In genomic region chr5:151048526-151048925, GRCh38 we compare ENCODE assay signal across 13 cellular contexts. TPM values are rescaled to one million over a fixed set of nuclear protein-coding genes. Genes with fewer than 3 reads are reported as not detected.
DNase-seq lines count a peak whose midpoint lies in the region; ATAC-seq and TF ChIP-seq lines count a peak whose summit lies in the region.
"Had no signal": no experiment of that assay in that cellular context is flagged by ENCODE, and none has a peak within 500 bp of the region (broad histone marks: within the 10 kb centered on the region; RNA-seq: fewer than 3 reads in every experiment).

No MANE protein-coding gene starts in this region.

- H3K9me3 Mint-ChIP-seq in activated CD4-positive, alpha-beta T cell treated with anti-CD3 and anti-CD28 coated beads for 36 hours (ENCODE audit: low read depth), result no peaks in the 10 kb centered on the region
- H3K9me3 Mint-ChIP-seq in activated naive CD4-positive, alpha-beta T cell treated with anti-CD3 and anti-CD28 coated beads for 36 hours, result no peaks in the 10 kb centered on the region
- H3K9me3 Mint-ChIP-seq: activated T-helper 2 cell treated with anti-CD3 and anti-CD28 coated beads, Interferon-gamma antibody, Interleukin-2, Interleukin-4, amounts not matched to agents 10 μg/mL and 5 μg/mL and 100 μg/mL, durations not matched to agents 14 hours and 24 hours and 36 hours; immature natural killer cell had no signal

- peaks cover 5% of the 10 kb centered on the region for H3K4me1 Mint-ChIP-seq in activated CD4-positive, alpha-beta T cell treated with anti-CD3 and anti-CD28 coated beads for 36 hours
- no peaks in the 10 kb centered on the region for H3K4me1 Mint-ChIP-seq in activated naive CD4-positive, alpha-beta T cell treated with anti-CD3 and anti-CD28 coated beads for 36 hours (ENCODE audit: low read depth)

- no peak overlapping the region for H3K4me3 Mint-ChIP-seq in activated CD4-positive, alpha-beta T cell treated with anti-CD3 and anti-CD28 coated beads for 36 hours
- H3K4me3 Mint-ChIP-seq in activated naive CD4-positive, alpha-beta T cell treated with anti-CD3 and anti-CD28 coated beads for 36 hours, result no peak overlapping the region
- H3K4me3 Mint-ChIP-seq: immature natural killer cell had no signal

- H3K27ac Mint-ChIP-seq in activated CD4-positive, alpha-beta T cell treated with anti-CD3 and anti-CD28 coated beads for 36 hours, result peak overlapping the region; percentile 9
- H3K27ac Mint-ChIP-seq in activated naive CD4-positive, alpha-beta T cell treated with anti-CD3 and anti-CD28 coated beads for 36 hours, result no peak overlapping the region

- in situ Hi-C loops in SK-MEL-5 (cut with HindIII; ENCODE audit: low pct_unique_long_range_greater_than_20kb, low sequenced_read_pairs), result no loop called here

- intact Hi-C loops in activated CD4-positive, alpha-beta T cell treated with anti-CD3 and anti-CD28 coated beads for 36 hours (cut with DNase I, micrococcal nuclease), result loop anchor here in 1 of 2 experiments (5.0 kb wide), 1 partner anchor 486 kb away; no protein-coding TSS in a partner anchor
- intact Hi-C loops in activated naive CD4-positive, alpha-beta T cell treated with anti-CD3 and anti-CD28 coated beads for 36 hours (cut with micrococcal nuclease), result loop anchor here (5.0 kb wide), 1 partner anchor 591 kb away; no protein-coding TSS in a partner anchor

- peaks cover 83% of the 10 kb centered on the region for H3K36me3 Mint-ChIP-seq in activated CD4-positive, alpha-beta T cell treated with anti-CD3 and anti-CD28 coated beads for 36 hours (ENCODE audit: low read depth)
- H3K36me3 Mint-ChIP-seq in activated naive CD4-positive, alpha-beta T cell treated with anti-CD3 and anti-CD28 coated beads for 36 hours (ENCODE audit: low read depth), result peaks cover 61% of the 10 kb centered on the region

- no peak for ATAC-seq in activated CD4-positive, alpha-beta T cell treated with anti-CD3 and anti-CD28 coated beads for 36 hours
- ATAC-seq in thoracic aorta (ENCODE audit: insufficient number of reproducible peaks, low FRiP score, low read depth), result no peak

- no peaks in the 10 kb centered on the region for H3K27me3 Mint-ChIP-seq in activated CD4-positive, alpha-beta T cell treated with anti-CD3 and anti-CD28 coated beads for 36 hours
- no peaks in the 10 kb centered on the region for H3K27me3 Mint-ChIP-seq in activated naive CD4-positive, alpha-beta T cell treated with anti-CD3 and anti-CD28 coated beads for 36 hours (ENCODE audit: low read depth)

- no peaks in the 10 kb centered on the region for H3K27me3 ChIP-seq in thoracic aorta (replicated peaks; ENCODE audit: insufficient read depth)
- H3K27me3 ChIP-seq: MG63, transverse colon had no signal

- no peak for DNase-seq in activated CD4-positive, alpha-beta T cell treated with anti-CD3 and anti-CD28 coated beads for 36 hours
- no peak for DNase-seq in activated CD4-positive, alpha-beta T cell treated with anti-CD3 and anti-CD28 coated beads, Interleukin-2, amount 50 U/mL, for 1 hour
- DNase-seq in SK-MEL-5 (ENCODE audit: low read depth, low spot score) (peak; percentile 19), fibroblast of mammary gland (ENCODE audit: low read depth) (peak; percentile 42), thoracic aorta (ENCODE audit: low spot score) (no peak), NCI-H1694 (lab: John Stamatoyannopoulos, UW) (no peak), NCI-H446 treated with DMSO at 0.1 percent for 48 hours (lab: John Stamatoyannopoulos, UW) (no peak)
- no peak for DNase-seq in activated naive CD4-positive, alpha-beta T cell treated with anti-CD3 and anti-CD28 coated beads for 36 hours
- DNase-seq: occipital lobe, transverse colon had no signal

- no peak overlapping the region for H3K27ac ChIP-seq in thoracic aorta
- H3K27ac ChIP-seq: transverse colon had no signal

- H3K4me3 ChIP-seq in fibroblast of mammary gland (ENCODE audit: control insufficient read depth, low read depth, low read length) (no peak overlapping the region), thoracic aorta (no peak overlapping the region)
- H3K4me3 ChIP-seq: MG63, transverse colon had no signal

- H3K4me1 ChIP-seq in thoracic aorta (ENCODE audit: control insufficient read depth in 1 of 2, low read depth in 2 of 2), result peaks cover 0 to 10% of the 10 kb centered on the region in 2 donors

- CTCF ChIA-PET in activated CD4-positive, alpha-beta T cell treated with anti-CD3 and anti-CD28 coated beads for 36 hours (lab: Charles Lee), result interaction anchor here (0.7 to 8.3 kb wide), 19 partner anchors 10 to 520 kb away, joined by 3 to 234 read pairs (median 3); no protein-coding TSS in a partner anchor
- CTCF ChIA-PET in activated naive CD4-positive, alpha-beta T cell treated with anti-CD3 and anti-CD28 coated beads for 36 hours (lab: Charles Lee), result interaction anchor here (0.8 to 10.0 kb wide), 21 partner anchors 8 to 488 kb away, joined by 3 to 309 read pairs (median 5); no protein-coding TSS in a partner anchor

- no peaks in the 10 kb centered on the region for H3K9me3 ChIP-seq in thoracic aorta
- H3K9me3 ChIP-seq: MG63, transverse colon had no signal

- H3K36me3 ChIP-seq in thoracic aorta, result peaks cover 46% of the 10 kb centered on the region

- TF ChIP-seq CTCF in fibroblast of mammary gland (conservative IDR thresholded peaks at IDR 0.05; ENCODE audit: control insufficient read depth, insufficient read depth, low read depth, low read length), result peak; percentile 49
- peak; percentile 8 for TF ChIP-seq CTCF in thoracic aorta (IDR thresholded peaks at IDR 0.05)

- POLR2A ChIA-PET in activated CD4-positive, alpha-beta T cell treated with anti-CD3 and anti-CD28 coated beads for 36 hours (lab: Charles Lee), result no interaction called here

RNA-seq across cellular contexts. Expression of gene GPX3, which starts 28.1 kb away (rescaled TPM):
- total RNA-seq in activated CD4-positive, alpha-beta T cell treated with anti-CD3 and anti-CD28 coated beads for 36 hours, result not detected
- total RNA-seq in SK-MEL-5 (2014; rRNA removed; shearing (Covaris generic)), result 0.13 and 1.2 TPM in 2 replicates
- polyA plus RNA-seq in SK-MEL-5 (2015; cell fraction: cytosol; rRNA removed), result 0.60 and 0.70 TPM in 2 replicates
- not detected in 2 replicates for polyA plus RNA-seq in SK-MEL-5 (2015; cell fraction: nucleus; rRNA removed)
- total RNA-seq in thoracic aorta, result 1,000 to 10,000 TPM; 1,240 to 1,874 TPM
- not detected for total RNA-seq in activated naive CD4-positive, alpha-beta T cell treated with anti-CD3 and anti-CD28 coated beads for 36 hours
- total RNA-seq: activated T-helper 2 cell treated with anti-CD3 and anti-CD28 coated beads, Interferon-gamma antibody, Interleukin-2, Interleukin-4, amounts not matched to agents 10 μg/mL and 5 μg/mL and 100 μg/mL, durations not matched to agents 14 hours and 24 hours and 36 hours had no signal

RNA-seq across cellular contexts. Expression of gene TNIP1, which starts 32.3 kb away (rescaled TPM):
- total RNA-seq in activated CD4-positive, alpha-beta T cell treated with anti-CD3 and anti-CD28 coated beads for 36 hours, result 100 to 1,000 TPM; 351 to 408 TPM
- 40.4 and 43.9 TPM in 2 replicates for total RNA-seq in SK-MEL-5 (2014; rRNA removed; shearing (Covaris generic))
- 35.5 and 41.1 TPM in 2 replicates for polyA plus RNA-seq in SK-MEL-5 (2015; cell fraction: cytosol; rRNA removed)
- 19.3 and 20.4 TPM in 2 replicates for polyA plus RNA-seq in SK-MEL-5 (2015; cell fraction: nucleus; rRNA removed)
- 100 to 1,000 TPM in 1 of 2 donors, 10 to 100 TPM in 1; 77.4 to 103 TPM for total RNA-seq in thoracic aorta
- total RNA-seq in activated naive CD4-positive, alpha-beta T cell treated with anti-CD3 and anti-CD28 coated beads for 36 hours, result 100 to 1,000 TPM; 238 to 263 TPM

Comparison
In these comparisons a context has a peak if more than half of its experiments do, and no peak if none do; other contexts are left out.
1. DNase-seq: peak in SK-MEL-5 (single experiment) and fibroblast of mammary gland (single experiment); none in activated CD4-positive, alpha-beta T cell treated with anti-CD3 and anti-CD28 coated beads for 36 hours (single experiment), activated CD4-positive, alpha-beta T cell treated with anti-CD3 and anti-CD28 coated beads, Interleukin-2, amount 50 U/mL, for 1 hour (single experiment), thoracic aorta (single experiment), NCI-H1694 (single experiment), activated naive CD4-positive, alpha-beta T cell treated with anti-CD3 and anti-CD28 coated beads for 36 hours (single experiment) and NCI-H446 treated with DMSO at 0.1 percent for 48 hours (single experiment).
2. RNA of gene GPX3, which starts 28.1 kb away (total RNA-seq): 1,240 to 1,874 TPM in thoracic aorta; 0.13 to 1.2 TPM in SK-MEL-5, not detected in activated CD4-positive, alpha-beta T cell treated with anti-CD3 and anti-CD28 coated beads for 36 hours and not detected in activated naive CD4-positive, alpha-beta T cell treated with anti-CD3 and anti-CD28 coated beads for 36 hours; every median in the first group is over 100 times any median in the second.